1 cellular context compared by ENCODE assay signal in the genomic region with DNA sequence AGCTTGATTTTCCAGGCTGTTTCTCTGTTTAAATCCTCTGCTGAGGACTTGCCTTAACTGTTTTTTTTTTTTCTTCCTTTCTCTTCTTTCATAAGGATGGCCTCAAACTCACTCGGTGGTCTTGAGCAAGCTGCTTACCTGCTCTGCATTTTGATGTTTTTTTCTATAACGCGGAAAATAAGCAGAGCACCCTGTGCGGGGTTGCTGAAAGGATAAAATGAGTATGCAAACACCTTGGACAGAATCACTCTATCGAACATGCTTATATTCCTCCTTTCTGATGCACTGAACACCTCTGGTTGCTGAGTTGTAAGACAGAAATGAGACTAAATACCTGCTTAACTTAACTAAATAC.
TF ChIP-seq lines count a peak whose summit lies in the region.

No MANE protein-coding gene starts in this region.

TF ChIP-seq in H1, 55 proteins besides CTCF, POLR2A, EP300 and RAD21:
- TF ChIP-seq POLR2AphosphoS5 (IDR thresholded peaks at IDR 0.05; ENCODE audit: low read depth, low read length) (no peak), TAF1 (IDR thresholded peaks at IDR 0.05; ENCODE audit: low read depth, low read length) (no peak), RFX5 (IDR thresholded peaks at IDR 0.05; ENCODE audit: borderline replicate concordance, low read depth, low read length) (no peak), FOSL1 (IDR thresholded peaks at IDR 0.05; ENCODE audit: insufficient read depth, low read depth, low read length) (no peak), POU5F1 (IDR thresholded peaks at IDR 0.05; ENCODE audit: low read depth, low read length) (no peak), ASH2L (IDR thresholded peaks at IDR 0.05; ENCODE audit: low read length) (no peak), TEAD4 (IDR thresholded peaks at IDR 0.05; ENCODE audit: low read depth, low read length) (no peak), CTBP2 (IDR thresholded peaks at IDR 0.05; ENCODE audit: borderline replicate concordance, insufficient read depth, insufficient read length, low read length) (no peak), HDAC2 (IDR thresholded peaks at IDR 0.05; ENCODE audit: borderline replicate concordance in 1 of 2, low read depth in 2 of 2, low read length in 2 of 2) (no peak), JUND (IDR thresholded peaks at IDR 0.05; ENCODE audit: low read length) (no peak), TCF12 (IDR thresholded peaks at IDR 0.05; ENCODE audit: low read depth, low read length) (no peak), SP1 (IDR thresholded peaks at IDR 0.05; ENCODE audit: low read depth, low read length) (no peak), RNF2 (IDR thresholded peaks at IDR 0.05; ENCODE audit: borderline replicate concordance, low read depth, low read length, missing control alignments, poor library complexity, severe bottlenecking) (no peak)
- TF ChIP-seq, protein P1, sequence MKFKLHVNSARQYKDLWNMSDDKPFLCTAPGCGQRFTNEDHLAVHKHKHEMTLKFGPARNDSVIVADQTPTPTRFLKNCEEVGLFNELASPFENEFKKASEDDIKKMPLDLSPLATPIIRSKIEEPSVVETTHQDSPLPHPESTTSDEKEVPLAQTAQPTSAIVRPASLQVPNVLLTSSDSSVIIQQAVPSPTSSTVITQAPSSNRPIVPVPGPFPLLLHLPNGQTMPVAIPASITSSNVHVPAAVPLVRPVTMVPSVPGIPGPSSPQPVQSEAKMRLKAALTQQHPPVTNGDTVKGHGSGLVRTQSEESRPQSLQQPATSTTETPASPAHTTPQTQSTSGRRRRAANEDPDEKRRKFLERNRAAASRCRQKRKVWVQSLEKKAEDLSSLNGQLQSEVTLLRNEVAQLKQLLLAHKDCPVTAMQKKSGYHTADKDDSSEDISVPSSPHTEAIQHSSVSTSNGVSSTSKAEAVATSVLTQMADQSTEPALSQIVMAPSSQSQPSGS (IDR thresholded peaks at IDR 0.05; ENCODE audit: low read length), result no peak
